Comparison of ENCODE assay signal across 9 cellular contexts in genomic region chr11:104164028-104164520, GRCh38. TPM values are rescaled to one million over a fixed set of nuclear protein-coding genes. Genes with fewer than 3 reads are reported as not detected.
DNase-seq lines count a peak whose midpoint lies in the region; ATAC-seq and TF ChIP-seq lines count a peak whose summit lies in the region.
"Had no signal": no experiment of that assay in that cellular context is flagged by ENCODE, and none has a peak within 500 bp of the region (broad histone marks: within the 10 kb centered on the region; RNA-seq: fewer than 3 reads in every experiment).

Gene PDGFD, minus strand, starts transcription at chr11:104164147.

- DNase-seq in AG09309 (ENCODE audit: low read depth) (no peak), NCI-H524 treated with DMSO at 0.1 percent for 48 hours (lab: John Stamatoyannopoulos, UW) (peak; percentile 9), activated gamma-delta T cell (lab: John Stamatoyannopoulos, UW) (peak; percentile 50), heart left ventricle (peak; percentile 72 to 81 (median 73)), posterior vena cava (ENCODE audit: low spot score) (peak; percentile 85), epidermal melanocyte (ENCODE audit: insufficient read length, low spot score) (no peak)

- no peaks in the 10 kb centered on the region for H3K9me3 ChIP-seq in heart left ventricle

- 0 to 2% (median 1%) methylated on average over 12 to 37 of the region's 37 CpGs for WGBS in heart left ventricle, 4 donors

- intact Hi-C loops in heart left ventricle (cut with DNase I): loop anchor here in 2 of 10 donors (10.0 kb wide), 2 partner anchors 239 to 1701 kb away; no protein-coding TSS in a partner anchor
- intact Hi-C loops in posterior vena cava (cut with DNase I): no loop called here

- peaks cover 0 to 22% (median 2%) of the 10 kb centered on the region in 12 donors for H3K4me1 ChIP-seq in heart left ventricle

- peak within 1 kb of the TSS in 11 of 12 donors; percentile 39 to 74 (median 65) for H3K27ac ChIP-seq in heart left ventricle

- TF ChIP-seq POLR2A in heart left ventricle (IDR thresholded peaks at IDR 0.05): no peak

- TF ChIP-seq CTCF in AG09309 (IDR thresholded peaks at IDR 0.05; ENCODE audit: control insufficient read depth, insufficient read depth, low read depth, low read length, missing control alignments) (no peak), heart left ventricle (IDR thresholded peaks at IDR 0.05) (peak; percentile 26 to 71 (median 48))

- H3K36me3 ChIP-seq in heart left ventricle: no peaks in the 10 kb centered on the region

- ATAC-seq in GM18861 (IDR thresholded peaks at IDR 0.05; ENCODE audit: unreplicated experiment) (peak; percentile 95), HG03039 (IDR thresholded peaks at IDR 0.05; ENCODE audit: unreplicated experiment) (peak; percentile 85), heart left ventricle (peak; percentile 81 to 97 (median 93))

- H3K4me3 ChIP-seq in AG09309 (ENCODE audit: control insufficient read depth, low read depth, low read length) (peak within 1 kb of the TSS; percentile 49), heart left ventricle (peak within 1 kb of the TSS; percentile 36 to 80 (median 65))

- no peaks in the 10 kb centered on the region for H3K27me3 ChIP-seq in heart left ventricle

RNA-seq across cellular contexts. Expression of gene PDGFD, which starts in this region (rescaled TPM):
- 10 to 100 TPM in 8 of 9 donors, 1 to 10 TPM in 1; 8.0 to 24.6 (median 17.3) TPM for total RNA-seq in heart left ventricle
- polyA plus RNA-seq in heart left ventricle: 1 to 10 TPM; 3.6 to 6.2 TPM
- 10 to 100 TPM; 24.3 to 62.0 TPM for total RNA-seq in posterior vena cava
- total RNA-seq: HT1080 had no signal

Comparison
In these comparisons a context has a peak if more than half of its experiments do, and no peak if none do; other contexts are left out.
1. DNase-seq: peak in NCI-H524 treated with DMSO at 0.1 percent for 48 hours (single experiment), activated gamma-delta T cell (single experiment), heart left ventricle (5 of 5) and posterior vena cava (single experiment); none in AG09309 (single experiment) and epidermal melanocyte (single experiment).
2. Peak in every context shown above with its lines, with median percentiles within 50 percentile points of each other: ATAC-seq.